ENCODE assay signal across 8 cellular contexts in the genomic region with DNA sequence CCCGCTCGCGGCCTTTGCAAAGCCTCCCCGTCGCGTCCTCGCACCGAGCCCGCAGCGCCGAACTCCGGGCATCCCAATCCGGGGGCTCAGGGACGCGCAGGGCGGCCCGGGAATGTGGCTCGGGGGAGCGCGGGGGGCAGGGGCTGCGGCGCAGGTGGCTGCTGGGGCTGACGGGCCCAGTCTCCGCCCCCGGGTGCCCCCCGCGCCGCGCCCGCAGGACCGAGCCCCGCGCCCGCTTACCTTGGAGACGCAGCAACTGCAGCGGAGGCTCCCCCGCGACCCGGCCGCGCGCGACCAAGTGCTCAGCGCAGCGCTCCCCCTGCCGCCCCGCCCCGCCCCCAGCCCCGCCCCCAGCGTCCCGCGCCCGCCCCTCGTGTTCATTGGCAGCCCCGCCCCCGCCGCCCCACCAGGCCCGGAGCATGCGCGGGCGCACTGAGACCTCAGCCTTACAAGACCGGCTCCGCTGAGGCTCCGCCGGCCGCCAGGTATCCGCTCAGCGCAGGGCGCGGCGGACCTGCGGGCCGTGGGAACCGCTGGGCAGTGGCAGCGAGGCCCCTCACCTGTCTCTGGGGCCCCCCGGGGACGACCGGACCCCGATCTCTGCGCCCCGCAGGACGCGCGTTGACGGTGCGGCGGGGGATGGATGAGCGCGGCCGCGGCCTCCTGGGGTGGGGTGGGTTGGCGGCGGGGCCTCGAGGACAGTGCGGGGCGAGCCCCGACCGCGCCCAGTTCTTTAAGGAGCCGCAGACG. TPM values are rescaled to one million over a fixed set of nuclear protein-coding genes. Genes with fewer than 3 reads are reported as not detected.
DNase-seq lines count a peak whose midpoint lies in the region; ATAC-seq and TF ChIP-seq lines count a peak whose summit lies in the region.
"Not testable (repeated sequence)": the region's sequence is repeated elsewhere in the genome, so short reads cannot be mapped to it uniquely, and the experiment has no call there.

A gene with protein sequence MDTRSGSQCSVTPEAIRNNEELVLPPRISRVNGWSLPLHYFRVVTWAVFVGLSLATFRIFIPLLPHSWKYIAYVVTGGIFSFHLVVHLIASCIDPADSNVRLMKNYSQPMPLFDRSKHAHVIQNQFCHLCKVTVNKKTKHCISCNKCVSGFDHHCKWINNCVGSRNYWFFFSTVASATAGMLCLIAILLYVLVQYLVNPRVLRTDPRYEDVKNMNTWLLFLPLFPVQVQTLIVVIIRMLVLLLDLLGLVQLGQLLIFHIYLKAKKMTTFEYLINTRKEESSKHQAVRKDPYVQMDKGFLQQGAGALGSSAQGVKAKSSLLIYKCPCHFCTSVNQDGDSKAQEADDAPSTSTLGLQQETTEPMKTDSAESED (minus strand): TSS at position 302 of the 750 bp plus-strand sequence. CDS start 17,810 bp downstream, outside the sequence.

- H3K27me3 ChIP-seq in AG04450 (ENCODE audit: control insufficient read depth, insufficient read depth, low read length) = not testable (repeated sequence)

- ATAC-seq in HG03565 (IDR thresholded peaks at IDR 0.05; ENCODE audit: unreplicated experiment) = peak; percentile 48
- ATAC-seq in activated CD8-positive, alpha-beta T cell treated with anti-CD3 and anti-CD28 coated beads for 36 hours = peak; percentile 83

- not testable (repeated sequence) for H3K27ac ChIP-seq in AG04450 (ENCODE audit: low read depth, low read length)
- peak within 1 kb of the TSS in 1 of 2 donors; percentile 49 for H3K27ac ChIP-seq in coronary artery

- H3K9me3 Mint-ChIP-seq in activated CD8-positive, alpha-beta T cell treated with anti-CD3 and anti-CD28 coated beads for 36 hours = not testable (repeated sequence)

- POLR2A ChIA-PET in AG04450 (lab: Yijun Ruan, JAX); activated CD8-positive, alpha-beta T cell treated with anti-CD3 and anti-CD28 coated beads for 36 hours (lab: Charles Lee): not testable (repeated sequence)

- DNase-seq in AG04450 (ENCODE audit: low read depth, low spot score) = not testable (repeated sequence)
- DNase-seq in GM19240 (ENCODE audit: insufficient read length, low spot score) (peak; percentile 66), NCI-H748 (lab: John Stamatoyannopoulos, UW; ENCODE audit: unreplicated experiment) (peak; percentile 98), coronary artery (ENCODE audit: low spot score) (peak; percentile 93), kidney tubule cell (ENCODE audit: low spot score) (peak; percentile 85)
- DNase-seq in activated CD8-positive, alpha-beta T cell treated with anti-CD3 and anti-CD28 coated beads for 36 hours = peak; percentile 91
- peak; percentile 81 to 95 (median 84) for DNase-seq in stimulated activated CD4-positive, alpha-beta T cell treated with anti-CD3 and anti-CD28 coated beads, Interleukin-12 subunit alpha, Interleukin-12 subunit beta, amount 100 ng/mL, for 48 hours (ENCODE audit: low read depth in 2 of 3, low spot score in 1 of 3)

- not testable (repeated sequence) for H3K9me3 ChIP-seq in AG04450 (ENCODE audit: control insufficient read depth, insufficient read depth, low read length)

- intact Hi-C loops in activated CD8-positive, alpha-beta T cell treated with anti-CD3 and anti-CD28 coated beads for 36 hours (cut with micrococcal nuclease) = not testable (repeated sequence)

- not testable (repeated sequence) for H3K27me3 Mint-ChIP-seq in activated CD8-positive, alpha-beta T cell treated with anti-CD3 and anti-CD28 coated beads for 36 hours

- CTCF ChIA-PET in AG04450 (lab: Charles Lee); activated CD8-positive, alpha-beta T cell treated with anti-CD3 and anti-CD28 coated beads for 36 hours (lab: Charles Lee): not testable (repeated sequence)

- H3K4me3 Mint-ChIP-seq in activated CD8-positive, alpha-beta T cell treated with anti-CD3 and anti-CD28 coated beads for 36 hours = peak within 1 kb of the TSS; percentile 64

- not testable (repeated sequence) for H3K36me3 Mint-ChIP-seq in activated CD8-positive, alpha-beta T cell treated with anti-CD3 and anti-CD28 coated beads for 36 hours (ENCODE audit: low read depth)

- H3K27ac Mint-ChIP-seq in activated CD8-positive, alpha-beta T cell treated with anti-CD3 and anti-CD28 coated beads for 36 hours = not testable (repeated sequence)

- not testable (repeated sequence) for H3K4me1 Mint-ChIP-seq in activated CD8-positive, alpha-beta T cell treated with anti-CD3 and anti-CD28 coated beads for 36 hours (ENCODE audit: low read depth)

- TF ChIP-seq CTCF in AG04450 (IDR thresholded peaks at IDR 0.05; ENCODE audit: low read depth, low read length); activated CD8-positive, alpha-beta T cell treated with anti-CD3 and anti-CD28 coated beads for 36 hours (IDR thresholded peaks at IDR 0.05); coronary artery (IDR thresholded peaks at IDR 0.05): not testable (repeated sequence)

- H3K4me3 ChIP-seq in AG04450 (ENCODE audit: low read depth, low read length) (peak within 1 kb of the TSS; percentile 48; the same call in 1 of the 2 replicates), coronary artery (peak within 1 kb of the TSS; percentile 85)

RNA-seq across cellular contexts. Expression of the gene that starts here (rescaled TPM):
- polyA plus RNA-seq in AG04450 (2011; rRNA removed) = not detected in 2 replicates
- polyA minus RNA-seq in AG04450 (2011; rRNA and poly(A)+ RNA removed) = not detected in 2 replicates
- total RNA-seq in activated CD8-positive, alpha-beta T cell treated with anti-CD3 and anti-CD28 coated beads for 36 hours = under 1 TPM in 1 of 2 experiments, not detected in 1; 0.59 TPM

Comparison
In these comparisons a context has a peak if more than half of its experiments do, and no peak if none do; other contexts are left out.
1. Peak in DNase-seq and ATAC-seq in activated CD8-positive, alpha-beta T cell treated with anti-CD3 and anti-CD28 coated beads for 36 hours; RNA of the gene not detected or under 1 TPM.